9 cellular contexts compared by ENCODE assay signal in the genomic region with DNA sequence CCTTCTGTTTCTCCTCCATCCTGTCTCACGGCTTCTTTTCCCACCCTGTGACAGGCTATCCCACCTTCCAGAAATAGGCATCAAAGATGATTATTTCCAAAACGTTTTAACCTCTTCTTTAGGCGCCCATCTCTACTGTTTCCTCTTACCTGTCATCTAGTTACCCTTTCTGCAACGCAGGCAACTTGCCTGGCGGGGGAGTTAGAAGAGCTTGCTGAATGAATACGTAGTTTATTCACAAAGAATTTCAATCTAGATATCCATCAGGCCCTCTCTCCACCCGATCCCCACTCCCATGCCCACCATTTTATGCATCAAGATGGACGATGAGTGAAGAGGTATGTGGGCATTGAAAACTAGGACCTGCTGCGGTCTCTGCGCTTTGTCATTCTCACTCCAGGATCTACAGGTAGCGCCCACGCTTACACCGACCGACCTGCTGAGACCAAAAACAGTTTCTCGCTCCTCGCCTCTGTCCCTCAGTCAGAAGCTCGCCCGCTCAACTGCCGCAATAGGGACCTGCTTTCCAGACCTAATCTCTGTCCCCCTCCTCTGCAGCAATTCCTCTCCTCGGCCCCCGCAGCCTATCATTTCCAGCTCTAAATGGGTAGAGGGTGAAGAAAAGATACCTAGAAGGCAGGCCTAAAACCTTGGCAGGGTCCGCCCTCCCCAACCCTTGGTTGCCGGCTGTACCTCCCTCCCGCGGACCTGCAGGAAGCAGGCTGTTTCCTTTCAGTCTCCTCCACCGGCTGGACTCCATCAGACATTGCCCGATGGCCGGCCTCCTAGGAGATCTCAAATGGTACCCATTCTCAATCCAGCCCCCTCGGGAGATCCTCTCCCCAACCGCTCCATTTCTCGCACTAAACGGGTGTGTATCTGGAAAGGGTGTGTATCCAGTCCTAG. TPM values are rescaled to one million over a fixed set of nuclear protein-coding genes. Genes with fewer than 3 reads are reported as not detected.
DNase-seq lines count a peak whose midpoint lies in the region; FAIRE-seq and TF ChIP-seq lines count a peak whose summit lies in the region.
"Had no signal": no experiment of that assay in that cellular context is flagged by ENCODE, and none has a peak within 500 bp of the region (broad histone marks: within the 10 kb centered on the region; RNA-seq: fewer than 3 reads in every experiment).

No MANE protein-coding gene starts in this region.

- H2BK20ac ChIP-seq in H9 (ENCODE audit: low read depth, low read length, poor library complexity, severe bottlenecking) = no peak overlapping the region

- no peak overlapping the region for H3K56ac ChIP-seq in H9 (ENCODE audit: insufficient read length, low read depth, low read length)

- H2BK5ac ChIP-seq in H9 (ENCODE audit: insufficient read length, low read length) = no peak overlapping the region

- H4K5ac ChIP-seq in H9 (ENCODE audit: insufficient read length, low read depth, low read length) = no peak overlapping the region

- peak; percentile 1 to 45 (median 10) for DNase-seq in CD8-positive, alpha-beta memory T cell
- peak; percentile 26 for DNase-seq in H9
- peak; percentile 2 for DNase-seq in NCI-H510A (lab: John Stamatoyannopoulos, UW)
- DNase-seq in astrocyte (ENCODE audit: low read depth) = no peak
- peak; percentile 40 for DNase-seq in left kidney (ENCODE audit: low read depth, low spot score)
- peak; percentile 23 for DNase-seq in stimulated activated naive CD4-positive, alpha-beta T cell treated with Interleukin-2 at 50 U/mL for 16 hours (lab: John Stamatoyannopoulos, UW)
- no peak for DNase-seq in WERI-Rb-1
- DNase-seq in ureter (ENCODE audit: low spot score) = no peak

- no peaks in the 10 kb centered on the region for H3K27me3 ChIP-seq in CD8-positive, alpha-beta memory T cell (ENCODE audit: insufficient read depth, low read length, poor library complexity, severe bottlenecking)
- H3K27me3 ChIP-seq in H9 (ENCODE audit: insufficient read depth, low read length) = no peaks in the 10 kb centered on the region
- no peaks in the 10 kb centered on the region for H3K27me3 ChIP-seq in astrocyte (ENCODE audit: insufficient read depth, low read length)
- H3K27me3 ChIP-seq in WERI-Rb-1 (ENCODE audit: insufficient read depth, low read depth, severe bottlenecking) = peaks cover 57% of the 10 kb centered on the region

- no peak overlapping the region for H4K8ac ChIP-seq in H9 (replicated peaks; ENCODE audit: insufficient read length, low read depth, low read length)

- no peaks in the 10 kb centered on the region for H3K9me3 Mint-ChIP-seq in CD8-positive, alpha-beta memory T cell
- H3K9me3 Mint-ChIP-seq in H9 = peaks cover 61 to 65% of the 10 kb centered on the region in 2 experiments
- no peaks in the 10 kb centered on the region for H3K9me3 Mint-ChIP-seq in astrocyte (ENCODE audit: unreplicated experiment)

- peak overlapping the region; percentile 61 for H3K27ac ChIP-seq in CD8-positive, alpha-beta memory T cell (ENCODE audit: low read depth, low read length)
- H3K27ac ChIP-seq in H9 (ENCODE audit: insufficient read length, low read depth, low read length) (no peak overlapping the region), astrocyte (ENCODE audit: low read depth, low read length) (no peak overlapping the region), WERI-Rb-1 (no peak overlapping the region)

- H2BK12ac ChIP-seq in H9 (ENCODE audit: insufficient read length, low read depth, low read length) = no peak overlapping the region

- H3K9ac ChIP-seq in H9 (ENCODE audit: extremely low read depth, insufficient read length, low read length) = peak overlapping the region; percentile 26
- peak overlapping the region; percentile 23 for H3K9ac ChIP-seq in astrocyte (ENCODE audit: low read length)

- no peaks in the 10 kb centered on the region for H3K36me3 ChIP-seq in CD8-positive, alpha-beta memory T cell (ENCODE audit: insufficient read depth, low read length)
- H3K36me3 ChIP-seq in astrocyte (ENCODE audit: insufficient read depth, low read length) = no peaks in the 10 kb centered on the region
- H3K36me3 ChIP-seq in WERI-Rb-1 = no peaks in the 10 kb centered on the region

- POLR2A ChIA-PET in CD8-positive, alpha-beta memory T cell (lab: Charles Lee) = interaction anchor here (2.1 kb wide), 1 partner anchor 223 kb away, joined by 8 read pairs; the partner anchor contains the start of gene ZMAT1

- H2BK120ac ChIP-seq in H9 (ENCODE audit: low read depth, low read length, poor library complexity, severe bottlenecking) = no peak overlapping the region

- no peaks in the 10 kb centered on the region for H4K20me1 ChIP-seq in H9 (ENCODE audit: control insufficient read depth, insufficient read depth, insufficient read length)
- H4K20me1 ChIP-seq in astrocyte (ENCODE audit: insufficient read depth, low read length) = no peaks in the 10 kb centered on the region

- H3K27ac Mint-ChIP-seq in CD8-positive, alpha-beta memory T cell = peak overlapping the region; percentile 92 to 100 (median 97)
- peak overlapping the region; percentile 72 to 96 (median 92); a peak in 4 of 7 replicates for H3K27ac Mint-ChIP-seq in H9
- peak overlapping the region; percentile 86 for H3K27ac Mint-ChIP-seq in astrocyte (ENCODE audit: unreplicated experiment)

- no peak overlapping the region for H3K4ac ChIP-seq in H9 (ENCODE audit: low read depth, low read length)

- H3K36me3 Mint-ChIP-seq in CD8-positive, alpha-beta memory T cell = peaks cover 0 to 2% (median 0%) of the 10 kb centered on the region in 3 donors
- H3K36me3 Mint-ChIP-seq in H9 (ENCODE audit: insufficient read depth in 1 of 3, low read depth in 3 of 3) (peaks cover 0 to 5% (median 0%) of the 10 kb centered on the region in 3 experiments; a peak in 4 of 7 replicates), astrocyte (ENCODE audit: low read depth, unreplicated experiment) (no peaks in the 10 kb centered on the region)

- no peak for TF ChIP-seq CTCF in H9 (conservative IDR thresholded peaks at IDR 0.05)
- no peak for TF ChIP-seq CTCF in astrocyte (IDR thresholded peaks at IDR 0.05; ENCODE audit: insufficient read depth, low read depth, low read length)
- TF ChIP-seq CTCF in WERI-Rb-1 (IDR thresholded peaks at IDR 0.05; ENCODE audit: low read depth, low read length) = no peak

- no peak for FAIRE-seq in astrocyte (lab: Jason Lieb, UNC)

- H2AFZ ChIP-seq in H9 (ENCODE audit: low read length) = no peak overlapping the region
- H2AFZ ChIP-seq in astrocyte (ENCODE audit: low read depth, low read length) = peak overlapping the region; percentile 71

- no CpG with 5 or more reads among the region's 32 CpGs for WGBS in H9 (ENCODE audit: extremely low coverage, insufficient read length, low lambda C conversion rate)

- H2AK5ac ChIP-seq in H9 (ENCODE audit: insufficient read length, low read length) = no peak overlapping the region

- H3K4me2 ChIP-seq in H9 (ENCODE audit: insufficient read depth, insufficient read length, low read length) (peak overlapping the region; percentile 92), astrocyte (ENCODE audit: low read length) (peak overlapping the region; percentile 79)

- no peaks in the 10 kb centered on the region for H3K79me2 ChIP-seq in H9 (ENCODE audit: insufficient read depth, low read length)
- H3K79me2 ChIP-seq in astrocyte (ENCODE audit: insufficient read depth, low read length) = no peaks in the 10 kb centered on the region

- H3K23me2 ChIP-seq in H9 (ENCODE audit: insufficient read length, low read depth, low read length, poor library complexity, severe bottlenecking) = peaks cover 5% of the 10 kb centered on the region

- H4K91ac ChIP-seq in H9 (ENCODE audit: insufficient read length, low read depth, low read length) = no peak overlapping the region

- H3K9me3 ChIP-seq in CD8-positive, alpha-beta memory T cell (ENCODE audit: low read length) = no peaks in the 10 kb centered on the region
- peaks cover 16% of the 10 kb centered on the region for H3K9me3 ChIP-seq in H9 (ENCODE audit: control insufficient read depth, low read depth, low read length)
- no peaks in the 10 kb centered on the region for H3K9me3 ChIP-seq in astrocyte (ENCODE audit: insufficient read depth, low read depth, low read length)
- H3K9me3 ChIP-seq in WERI-Rb-1 (ENCODE audit: severe bottlenecking) = no peaks in the 10 kb centered on the region

- H3K4me3 ChIP-seq in CD8-positive, alpha-beta memory T cell (ENCODE audit: low read length) = peak overlapping the region; percentile 75
- peak overlapping the region; percentile 23 for H3K4me3 ChIP-seq in astrocyte (ENCODE audit: insufficient read depth, low read depth, low read length)
- H3K4me3 ChIP-seq in WERI-Rb-1 (ENCODE audit: low read depth, low read length) = no peak overlapping the region

- no peak overlapping the region for H2BK15ac ChIP-seq in H9 (ENCODE audit: low read depth, low read length)

- H3K4me1 Mint-ChIP-seq in CD8-positive, alpha-beta memory T cell = peaks cover 7 to 18% (median 12%) of the 10 kb centered on the region in 3 donors
- H3K4me1 Mint-ChIP-seq in H9 (peaks cover 7 to 9% of the 10 kb centered on the region in 2 experiments), astrocyte (ENCODE audit: low read depth, unreplicated experiment) (no peaks in the 10 kb centered on the region)

- CTCF ChIA-PET in CD8-positive, alpha-beta memory T cell (lab: Charles Lee) = no interaction called here

- no peaks in the 10 kb centered on the region for H3K79me1 ChIP-seq in H9 (ENCODE audit: insufficient read depth, low read depth, low read length, poor library complexity, severe bottlenecking)

- H3K23ac ChIP-seq in H9 (ENCODE audit: insufficient read length, low read depth, low read length) = no peak overlapping the region

- H3K4me1 ChIP-seq in CD8-positive, alpha-beta memory T cell (ENCODE audit: insufficient read depth, low read length) = peaks cover 3% of the 10 kb centered on the region
- no peaks in the 10 kb centered on the region for H3K4me1 ChIP-seq in H9 (ENCODE audit: insufficient read depth, low read length)
- H3K4me1 ChIP-seq in astrocyte (ENCODE audit: insufficient read depth, low read length) = no peaks in the 10 kb centered on the region

- H3K14ac ChIP-seq in H9 (ENCODE audit: insufficient read depth, low read length) = no peak overlapping the region

- H3K4me3 Mint-ChIP-seq in CD8-positive, alpha-beta memory T cell = peak overlapping the region; percentile 90 to 98 (median 97)
- H3K4me3 Mint-ChIP-seq in H9 = peak overlapping the region; percentile 91 to 97
- H3K4me3 Mint-ChIP-seq in astrocyte (ENCODE audit: unreplicated experiment) = peak overlapping the region; percentile 95

- no peak overlapping the region for H3K18ac ChIP-seq in H9 (ENCODE audit: insufficient read length, low read depth, low read length)

- H3K27me3 Mint-ChIP-seq in CD8-positive, alpha-beta memory T cell = peaks cover 4 to 10% of the 10 kb centered on the region in 2 donors
- H3K27me3 Mint-ChIP-seq in H9 (ENCODE audit: low read depth) (peaks cover 5% of the 10 kb centered on the region), astrocyte (ENCODE audit: low read depth, unreplicated experiment) (peaks cover 9% of the 10 kb centered on the region)

- no peak overlapping the region for H3T11ph ChIP-seq in H9 (ENCODE audit: low read length)

RNA-seq across cellular contexts. Expression of gene BEX5, which starts 0.6 kb away (rescaled TPM):
- 1 to 10 TPM; 1.5 to 2.0 TPM for total RNA-seq in CD8-positive, alpha-beta memory T cell
- 5.8 TPM for polyA plus RNA-seq in CD8-positive, alpha-beta memory T cell
- total RNA-seq in H9 (2021) (7.5 and 7.7 TPM in 2 replicates), astrocyte (1.4 and 1.6 TPM in 2 replicates), ureter (3.7 TPM)

RNA-seq across cellular contexts. Expression of gene TCEAL6, which starts 12.9 kb away (rescaled TPM):
- not detected for total RNA-seq in CD8-positive, alpha-beta memory T cell
- polyA plus RNA-seq in CD8-positive, alpha-beta memory T cell = not detected
- total RNA-seq in H9 (2021) (not detected in 2 replicates), astrocyte (not detected in 2 replicates), ureter (1.4 TPM)
- total RNA-seq: dermis microvascular lymphatic vessel endothelial cell had no signal

RNA-seq across cellular contexts. Expression of gene TCEAL2, which starts 29.7 kb away (rescaled TPM):
- not detected for total RNA-seq in CD8-positive, alpha-beta memory T cell
- polyA plus RNA-seq in CD8-positive, alpha-beta memory T cell = 0.33 TPM
- 12.6 and 14.2 TPM in 2 replicates for total RNA-seq in H9 (2021)
- 1.0 and 1.8 TPM in 2 replicates for total RNA-seq in astrocyte
- total RNA-seq in ureter = 11.7 TPM
- total RNA-seq: dermis microvascular lymphatic vessel endothelial cell had no signal

RNA-seq across cellular contexts. Expression of gene TCP11X1, which starts 59.9 kb away (rescaled TPM):
- total RNA-seq in CD8-positive, alpha-beta memory T cell = not detected
- not detected for polyA plus RNA-seq in CD8-positive, alpha-beta memory T cell
- not detected in 2 replicates for total RNA-seq in H9 (2021)
- total RNA-seq in astrocyte = not detected in 2 replicates
- total RNA-seq in ureter = not detected
- total RNA-seq: dermis microvascular lymphatic vessel endothelial cell had no signal

Comparison
In these comparisons a context has a peak if more than half of its experiments do, and no peak if none do; other contexts are left out.
1. DNase-seq: peak in CD8-positive, alpha-beta memory T cell (5 of 5), H9 (single experiment), NCI-H510A (single experiment), left kidney (single experiment) and stimulated activated naive CD4-positive, alpha-beta T cell treated with Interleukin-2 at 50 U/mL for 16 hours (single experiment); none in astrocyte (single experiment), WERI-Rb-1 (single experiment) and ureter (single experiment).
2. Peak in every context shown above with its lines, with median percentiles within 50 percentile points of each other: H3K27ac Mint-ChIP-seq and H3K4me3 Mint-ChIP-seq.